ENCODE assay signal across 7 cellular contexts in genomic region chr2:39379643-39380524, GRCh38. TPM values are rescaled to one million over a fixed set of nuclear protein-coding genes. Genes with fewer than 3 reads are reported as not detected.
A peak's percentile ranks its signal among the peaks of the same experiment; 100 is the strongest.
DNase-seq lines count a peak whose midpoint lies in the region; ATAC-seq, FAIRE-seq and TF ChIP-seq lines count a peak whose summit lies in the region.

No MANE protein-coding gene starts in this region.

- TF ChIP-seq RAD21 in Ishikawa (IDR thresholded peaks at IDR 0.05; ENCODE audit: low read depth) = peak; percentile 68

- H3K36me3 ChIP-seq in endocrine pancreas (ENCODE audit: control insufficient read depth, insufficient read depth, low read length) = peaks cover under 1% of the 10 kb centered on the region

- no peaks in the 10 kb centered on the region for H3K9me3 ChIP-seq in endocrine pancreas (ENCODE audit: control insufficient read depth, low read length)

- H3K4me3 ChIP-seq in endocrine pancreas (ENCODE audit: control insufficient read depth, insufficient read depth, low read length) = peak overlapping the region; percentile 31

- H3K27me3 ChIP-seq in endocrine pancreas (ENCODE audit: control insufficient read depth, insufficient read depth, low read length) = no peaks in the 10 kb centered on the region

- no peak overlapping the region for H3K9ac ChIP-seq in endocrine pancreas (ENCODE audit: control insufficient read depth, insufficient read depth, low read length)

- ATAC-seq in GM21723 (IDR thresholded peaks at IDR 0.05; ENCODE audit: unreplicated experiment) = peak; percentile 78

- no peak for TF ChIP-seq EP300 in Ishikawa (IDR thresholded peaks at IDR 0.05; ENCODE audit: borderline replicate concordance)

- FAIRE-seq in RCC 7860 (lab: Jason Lieb, UNC) = peak; percentile 78

- H3K4me1 ChIP-seq in endocrine pancreas (ENCODE audit: control insufficient read depth, insufficient read depth, low read length) = peaks cover 24% of the 10 kb centered on the region

- DNase-seq in RCC 7860 (ENCODE audit: low spot score) = peak; percentile 52
- peak; percentile 66 for DNase-seq in myocyte (ENCODE audit: low read depth)
- no peak for DNase-seq in activated T-cell treated with anti-CD3 and anti-CD28 coated beads, Interleukin-2, amount 50 U/mL, for 48 hours

- peak; percentile 60; the same call in 2 of the 3 replicates for TF ChIP-seq CTCF in GM12872 (IDR thresholded peaks at IDR 0.05; ENCODE audit: insufficient read depth, low read depth, low read length)

TF ChIP-seq in Ishikawa, 13 proteins besides CTCF, POLR2A, EP300 and RAD21:
- TF ChIP-seq TCF12 (IDR thresholded peaks at IDR 0.05; ENCODE audit: low read depth) = no peak
- TF ChIP-seq, protein P1, sequence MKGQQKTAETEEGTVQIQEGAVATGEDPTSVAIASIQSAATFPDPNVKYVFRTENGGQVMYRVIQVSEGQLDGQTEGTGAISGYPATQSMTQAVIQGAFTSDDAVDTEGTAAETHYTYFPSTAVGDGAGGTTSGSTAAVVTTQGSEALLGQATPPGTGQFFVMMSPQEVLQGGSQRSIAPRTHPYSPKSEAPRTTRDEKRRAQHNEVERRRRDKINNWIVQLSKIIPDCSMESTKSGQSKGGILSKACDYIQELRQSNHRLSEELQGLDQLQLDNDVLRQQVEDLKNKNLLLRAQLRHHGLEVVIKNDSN (IDR thresholded peaks at IDR 0.05) = no peak
- TF ChIP-seq FOXM1 (IDR thresholded peaks at IDR 0.05; ENCODE audit: borderline replicate concordance, low read depth) = no peak
- no peak for TF ChIP-seq YY1 (IDR thresholded peaks at IDR 0.05; ENCODE audit: low read depth)
- no peak for TF ChIP-seq TEAD4 (IDR thresholded peaks at IDR 0.05)
TF ChIP-seq in Ishikawa: peak in this region for 0.

RNA-seq across cellular contexts. Expression of gene MAP4K3, which starts 57.2 kb away (rescaled TPM):
- 37.5 and 46.9 TPM in 2 replicates for total RNA-seq in myocyte
- 14.3 TPM for polyA plus RNA-seq in myocyte (2012)

Comparison
In these comparisons a context has a peak if more than half of its experiments do, and no peak if none do; other contexts are left out.
1. DNase-seq: peak in RCC 7860 (single experiment) and myocyte (single experiment); none in activated T-cell treated with anti-CD3 and anti-CD28 coated beads, Interleukin-2, amount 50 U/mL, for 48 hours (0 of 2).